8 cellular contexts compared by ENCODE assay signal in the genomic region with DNA sequence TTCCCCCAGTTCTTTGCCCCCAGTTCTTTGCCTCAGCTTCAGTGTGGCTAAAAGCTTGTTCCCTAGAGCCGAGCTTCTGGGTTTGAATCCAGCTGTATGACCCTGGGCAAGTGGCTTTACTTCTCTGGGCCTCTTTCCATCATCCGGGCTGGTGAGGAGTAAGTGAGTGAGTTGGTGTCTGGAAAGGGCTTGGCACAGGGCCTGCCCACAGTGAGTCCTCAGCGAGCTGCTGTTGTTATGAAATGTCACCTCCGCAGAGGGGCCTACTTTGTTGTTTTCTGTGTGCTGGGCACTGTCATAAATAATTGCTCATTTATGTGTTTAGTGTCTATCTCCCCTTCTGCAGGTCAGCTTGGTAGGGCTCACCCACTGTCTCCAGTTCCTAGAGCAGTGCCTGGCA. TPM values are rescaled to one million over a fixed set of nuclear protein-coding genes. Genes with fewer than 3 reads are reported as not detected.
DNase-seq lines count a peak whose midpoint lies in the region; ATAC-seq lines count a peak whose summit lies in the region.

No MANE protein-coding gene starts in this region.

- no peak for DNase-seq in activated CD4-positive, alpha-beta T cell treated with anti-CD3 and anti-CD28 coated beads, Interleukin-2, amount 10 ng/mL, durations not matched to agents 7 days and 5 days
- no peak for DNase-seq in activated CD4-positive, alpha-beta T cell treated with anti-CD3 and anti-CD28 coated beads for 1 hour
- DNase-seq in T-helper 17 cell (peak in 1 of 3 donors; percentile 20), G401 (ENCODE audit: low spot score) (no peak), NCI-H2081 treated with DMSO at 0.1 percent for 48 hours (lab: John Stamatoyannopoulos, UW) (no peak)
- no peak for DNase-seq in stimulated activated naive B cell treated with anti-CD40 and anti-IgM and Interleukin-4, amounts not matched to agents 10 μg/mL and 1 μg/mL and 100 μg/mL, for 72 hours

- in situ Hi-C loops in G401 (cut with HindIII; ENCODE audit: low sequenced_read_pairs) = no loop called here

- H3K27ac Mint-ChIP-seq in activated CD4-positive, alpha-beta T cell treated with anti-CD3 and anti-CD28 coated beads, Interleukin-2, amount 10 ng/mL, durations not matched to agents 7 days and 5 days = peak overlapping the region; percentile 96
- peak overlapping the region; percentile 100 for H3K27ac Mint-ChIP-seq in T-helper 17 cell
- H3K27ac Mint-ChIP-seq in stimulated activated naive B cell treated with anti-CD40 and anti-IgM and Interleukin-4, amounts not matched to agents 10 μg/mL and 1 μg/mL and 100 μg/mL, for 72 hours = peak overlapping the region; percentile 93

- no peak overlapping the region for H3K4me3 ChIP-seq in esophagus (ENCODE audit: low read depth in 1 of 2, low read length in 2 of 2)

- no peaks in the 10 kb centered on the region for H3K27me3 ChIP-seq in esophagus (ENCODE audit: control insufficient read depth in 1 of 2, insufficient read depth in 2 of 2, low read length in 2 of 2)

- H3K4me3 Mint-ChIP-seq in activated CD4-positive, alpha-beta T cell treated with anti-CD3 and anti-CD28 coated beads, Interleukin-2, amount 10 ng/mL, durations not matched to agents 7 days and 5 days = peak overlapping the region; percentile 30
- peak overlapping the region; percentile 74 for H3K4me3 Mint-ChIP-seq in T-helper 17 cell
- peak overlapping the region; percentile 50 to 64 for H3K4me3 Mint-ChIP-seq in stimulated activated naive B cell treated with anti-CD40 and anti-IgM and Interleukin-4, amounts not matched to agents 10 μg/mL and 1 μg/mL and 100 μg/mL, for 72 hours

- H3K4me1 ChIP-seq in esophagus (ENCODE audit: control insufficient read depth in 2 of 2, insufficient read depth in 2 of 2, low read length in 1 of 2) = peaks cover 13 to 36% of the 10 kb centered on the region in 2 donors

- ATAC-seq in T-helper 17 cell (no peak), HG02588 (IDR thresholded peaks at IDR 0.05; ENCODE audit: unreplicated experiment) (no peak)
- no peak for ATAC-seq in stimulated activated naive B cell treated with anti-CD40 and anti-IgM and Interleukin-4, amounts not matched to agents 10 μg/mL and 1 μg/mL and 100 μg/mL, for 72 hours (replicated peaks)

- 46 to 52% methylated on average over 4 of the region's 4 CpGs for WGBS in esophagus, 2 donors

- H3K4me1 Mint-ChIP-seq in activated CD4-positive, alpha-beta T cell treated with anti-CD3 and anti-CD28 coated beads, Interleukin-2, amount 10 ng/mL, durations not matched to agents 7 days and 5 days = peaks cover 69% of the 10 kb centered on the region
- peaks cover 58% of the 10 kb centered on the region for H3K4me1 Mint-ChIP-seq in T-helper 17 cell
- peaks cover 53 to 84% of the 10 kb centered on the region in 2 donors for H3K4me1 Mint-ChIP-seq in stimulated activated naive B cell treated with anti-CD40 and anti-IgM and Interleukin-4, amounts not matched to agents 10 μg/mL and 1 μg/mL and 100 μg/mL, for 72 hours

- peaks cover 4% of the 10 kb centered on the region for H3K36me3 Mint-ChIP-seq in activated CD4-positive, alpha-beta T cell treated with anti-CD3 and anti-CD28 coated beads, Interleukin-2, amount 10 ng/mL, durations not matched to agents 7 days and 5 days (ENCODE audit: low read depth)
- H3K36me3 Mint-ChIP-seq in T-helper 17 cell (ENCODE audit: low read depth) = no peaks in the 10 kb centered on the region
- H3K36me3 Mint-ChIP-seq in stimulated activated naive B cell treated with anti-CD40 and anti-IgM and Interleukin-4, amounts not matched to agents 10 μg/mL and 1 μg/mL and 100 μg/mL, for 72 hours = peaks cover 9 to 12% of the 10 kb centered on the region in 2 donors

- CTCF ChIA-PET in activated CD4-positive, alpha-beta T cell treated with anti-CD3 and anti-CD28 coated beads, Interleukin-2, amount 10 ng/mL, durations not matched to agents 7 days and 5 days (lab: Charles Lee) = interaction anchor here (0.6 kb wide), 1 partner anchor 15 kb away, joined by 3 read pairs; no protein-coding TSS in a partner anchor

- POLR2A ChIA-PET in activated CD4-positive, alpha-beta T cell treated with anti-CD3 and anti-CD28 coated beads, Interleukin-2, amount 10 ng/mL, durations not matched to agents 7 days and 5 days (lab: Charles Lee) = no interaction called here

- peak overlapping the region; percentile 48 to 64 for H3K27ac ChIP-seq in esophagus (ENCODE audit: low read depth in 2 of 2, low read length in 1 of 2)

- H3K9me3 Mint-ChIP-seq in activated CD4-positive, alpha-beta T cell treated with anti-CD3 and anti-CD28 coated beads, Interleukin-2, amount 10 ng/mL, durations not matched to agents 7 days and 5 days = no peaks in the 10 kb centered on the region
- H3K9me3 Mint-ChIP-seq in stimulated activated naive B cell treated with anti-CD40 and anti-IgM and Interleukin-4, amounts not matched to agents 10 μg/mL and 1 μg/mL and 100 μg/mL, for 72 hours = no peaks in the 10 kb centered on the region

- no peaks in the 10 kb centered on the region for H3K9me3 ChIP-seq in T-helper 17 cell (ENCODE audit: control insufficient read depth, low read length, poor library complexity, severe bottlenecking)
- no peaks in the 10 kb centered on the region for H3K9me3 ChIP-seq in esophagus (ENCODE audit: control insufficient read depth in 2 of 2, insufficient read depth in 1 of 2, low read depth in 1 of 2, low read length in 1 of 2)

- no peaks in the 10 kb centered on the region for H3K36me3 ChIP-seq in esophagus (ENCODE audit: control insufficient read depth in 2 of 2, insufficient read depth in 2 of 2, low read length in 1 of 2)

- no peaks in the 10 kb centered on the region for H3K27me3 Mint-ChIP-seq in activated CD4-positive, alpha-beta T cell treated with anti-CD3 and anti-CD28 coated beads, Interleukin-2, amount 10 ng/mL, durations not matched to agents 7 days and 5 days
- H3K27me3 Mint-ChIP-seq in T-helper 17 cell = no peaks in the 10 kb centered on the region
- no peaks in the 10 kb centered on the region for H3K27me3 Mint-ChIP-seq in stimulated activated naive B cell treated with anti-CD40 and anti-IgM and Interleukin-4, amounts not matched to agents 10 μg/mL and 1 μg/mL and 100 μg/mL, for 72 hours

RNA-seq across cellular contexts. Expression of a gene that starts 31.7 kb away (rescaled TPM):
- 10 to 100 TPM; 42.0 to 43.1 TPM for total RNA-seq in activated CD4-positive, alpha-beta T cell treated with anti-CD3 and anti-CD28 coated beads, Interleukin-2, amount 10 ng/mL, durations not matched to agents 7 days and 5 days
- total RNA-seq in T-helper 17 cell = 10 to 100 TPM; 51.8 to 68.6 TPM
- polyA plus RNA-seq in esophagus = 1 to 10 TPM; 2.5 to 3.8 TPM
- 20.2 and 31.2 TPM in 2 replicates for total RNA-seq in G401 (2014; rRNA removed; shearing (Covaris generic))
